In the genomic region with DNA sequence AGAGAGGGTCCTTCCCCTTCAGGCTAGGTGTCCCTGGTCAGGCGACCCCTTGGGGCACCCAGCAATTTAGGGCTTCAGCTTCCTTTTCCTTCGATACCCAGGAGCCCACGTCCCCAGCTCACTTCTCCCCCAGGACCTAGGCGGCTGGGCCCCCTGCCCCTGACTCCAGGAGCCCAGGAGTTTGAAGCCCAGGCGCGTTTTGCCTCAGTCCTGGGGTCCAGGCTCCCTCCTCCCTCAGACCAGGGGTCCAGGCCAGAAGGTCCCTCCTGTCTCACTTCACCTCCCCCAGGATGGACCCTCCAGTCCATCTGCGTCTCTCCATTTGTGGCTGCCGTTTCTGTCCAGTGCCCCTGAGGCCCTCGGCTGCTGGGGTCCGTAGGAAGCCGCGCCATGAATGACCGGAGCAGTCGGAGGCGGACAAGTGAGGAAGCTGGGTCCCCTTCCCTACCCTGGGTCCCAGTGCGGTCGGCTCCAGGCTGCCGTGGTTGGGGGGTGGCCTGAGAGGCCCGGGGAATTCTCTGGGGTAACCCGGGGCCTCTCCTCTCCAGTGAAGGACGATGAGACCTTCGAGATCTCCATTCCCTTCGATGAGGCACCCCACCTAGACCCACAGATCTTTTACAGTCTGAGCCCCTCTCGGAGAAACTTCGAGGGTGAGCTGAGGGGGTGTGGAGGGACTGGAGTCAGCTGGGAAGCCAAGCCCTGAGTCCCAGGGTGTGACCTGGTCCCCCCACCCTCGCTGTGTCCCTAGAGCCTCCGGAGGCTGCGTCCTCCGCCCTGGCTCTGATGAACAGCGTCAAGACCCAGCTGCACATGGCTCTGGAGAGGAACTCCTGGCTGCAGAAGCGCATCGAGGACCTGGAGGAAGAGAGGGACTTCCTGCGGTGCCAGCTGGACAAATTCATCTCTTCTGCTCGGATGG, we compare ENCODE assay signal across 8 cellular contexts. TPM values are rescaled to one million over a fixed set of nuclear protein-coding genes. Genes with fewer than 3 reads are reported as not detected.
A peak's percentile ranks its signal among the peaks of the same experiment; 100 is the strongest.
DNase-seq lines count a peak whose midpoint lies in the region; ATAC-seq and TF ChIP-seq lines count a peak whose summit lies in the region.

No MANE protein-coding gene starts in this region.

- TF ChIP-seq POLR2A in upper lobe of left lung (IDR thresholded peaks at IDR 0.05), result no peak

- peaks cover 33% of the 10 kb centered on the region for H3K4me1 ChIP-seq in mesenchymal stem cell (ENCODE audit: control insufficient read depth, insufficient read depth, low read depth, low read length)
- peaks cover 33 to 56% (median 38%) of the 10 kb centered on the region in 4 donors for H3K4me1 ChIP-seq in upper lobe of left lung
- H3K4me1 ChIP-seq in foreskin keratinocyte, result no peaks in the 10 kb centered on the region

- H3K36me3 Mint-ChIP-seq in activated naive CD4-positive, alpha-beta T cell treated with anti-CD3 and anti-CD28 coated beads, Interleukin-2, amount 50 U/mL, for 24 hours, result peaks cover under 1% of the 10 kb centered on the region

- H2AFZ ChIP-seq in mesenchymal stem cell (ENCODE audit: low read depth, low read length), result no peak overlapping the region

- H3K4me3 ChIP-seq in brain microvascular endothelial cell (ENCODE audit: low read depth, low read length) (peak overlapping the region; percentile 70), mesenchymal stem cell (ENCODE audit: insufficient read depth in 1 of 2, low read depth in 1 of 2, low read length in 2 of 2) (peak overlapping the region; percentile 83 to 88), upper lobe of left lung (peak overlapping the region; percentile 52 to 96 (median 84))

- TF ChIP-seq CTCF in brain microvascular endothelial cell (IDR thresholded peaks at IDR 0.05; ENCODE audit: low read depth, low read length, missing control alignments) (no peak), upper lobe of left lung (IDR thresholded peaks at IDR 0.05) (no peak), foreskin keratinocyte (conservative IDR thresholded peaks at IDR 0.05) (no peak)

- in situ Hi-C loops in brain microvascular endothelial cell (cut with HindIII; ENCODE audit: low pct_ligation_motif_present, low sequenced_read_pairs), result no loop called here

- H2BK120ac ChIP-seq in mesenchymal stem cell (ENCODE audit: low read depth, low read length), result peak overlapping the region; percentile 37

- H3K9me3 ChIP-seq in mesenchymal stem cell (ENCODE audit: control insufficient read depth, low read length), result no peaks in the 10 kb centered on the region
- H3K9me3 ChIP-seq in upper lobe of left lung, result no peaks in the 10 kb centered on the region

- peak overlapping the region; percentile 76 for H3K27ac Mint-ChIP-seq in activated naive CD4-positive, alpha-beta T cell treated with anti-CD3 and anti-CD28 coated beads, Interleukin-2, amount 50 U/mL, for 24 hours

- peak overlapping the region; percentile 54 for H4K91ac ChIP-seq in mesenchymal stem cell (ENCODE audit: low read length)

- H3K4me2 ChIP-seq in mesenchymal stem cell (ENCODE audit: low read length, poor library complexity, severe bottlenecking), result peak overlapping the region; percentile 76

- H2BK12ac ChIP-seq in mesenchymal stem cell (ENCODE audit: low read length in 2 of 2), result peak overlapping the region in 1 of 2 experiments; percentile 83

- peak overlapping the region in 1 of 2 experiments; percentile 96 for H3K14ac ChIP-seq in mesenchymal stem cell (ENCODE audit: low read length in 2 of 2)

- peak overlapping the region; percentile 90 to 96 for H3K4ac ChIP-seq in mesenchymal stem cell (ENCODE audit: low read depth in 1 of 2, low read length in 2 of 2)

- H3K9ac ChIP-seq in mesenchymal stem cell (ENCODE audit: low read length), result peak overlapping the region; percentile 87

- H3K27me3 Mint-ChIP-seq in activated naive CD4-positive, alpha-beta T cell treated with anti-CD3 and anti-CD28 coated beads, Interleukin-2, amount 50 U/mL, for 24 hours, result no peaks in the 10 kb centered on the region

- H2BK5ac ChIP-seq in mesenchymal stem cell (ENCODE audit: low read depth, low read length, poor library complexity, severe bottlenecking), result no peak overlapping the region

- H3K27me3 ChIP-seq in brain microvascular endothelial cell (replicated peaks), result no peaks in the 10 kb centered on the region
- H3K27me3 ChIP-seq in mesenchymal stem cell (ENCODE audit: control insufficient read depth in 1 of 2, insufficient read depth in 1 of 2, low read length in 2 of 2), result no peaks in the 10 kb centered on the region
- H3K27me3 ChIP-seq in upper lobe of left lung, result no peaks in the 10 kb centered on the region
- no peaks in the 10 kb centered on the region for H3K27me3 ChIP-seq in foreskin keratinocyte

- peak overlapping the region; percentile 95 for H4K8ac ChIP-seq in mesenchymal stem cell (ENCODE audit: low read length)

- peaks cover 46% of the 10 kb centered on the region for H3K4me1 Mint-ChIP-seq in activated naive CD4-positive, alpha-beta T cell treated with anti-CD3 and anti-CD28 coated beads, Interleukin-2, amount 50 U/mL, for 24 hours

- no peaks in the 10 kb centered on the region for H3K9me3 Mint-ChIP-seq in activated naive CD4-positive, alpha-beta T cell treated with anti-CD3 and anti-CD28 coated beads, Interleukin-2, amount 50 U/mL, for 24 hours

- peak overlapping the region; percentile 65 for H2BK15ac ChIP-seq in mesenchymal stem cell (ENCODE audit: low read depth, poor library complexity, severe bottlenecking)

- H3K36me3 ChIP-seq in brain microvascular endothelial cell (replicated peaks) (peaks cover 8% of the 10 kb centered on the region), mesenchymal stem cell (ENCODE audit: control insufficient read depth in 1 of 2, insufficient read depth in 2 of 2, low read depth in 1 of 2, low read length in 2 of 2) (peaks cover 25 to 53% of the 10 kb centered on the region in 2 experiments), upper lobe of left lung (peaks cover 5 to 24% (median 8%) of the 10 kb centered on the region in 4 donors)

- 77% methylated on average over 31 of the region's 34 CpGs for WGBS in mesenchymal stem cell
- WGBS in upper lobe of left lung, 2 donors, result 10 to 66% methylated on average over 2 to 24 of the region's 34 CpGs

- H3K4me3 Mint-ChIP-seq in activated naive CD4-positive, alpha-beta T cell treated with anti-CD3 and anti-CD28 coated beads, Interleukin-2, amount 50 U/mL, for 24 hours, result peak overlapping the region; percentile 82

- no peak for TF ChIP-seq EP300 in upper lobe of left lung (IDR thresholded peaks at IDR 0.05)

- peak overlapping the region; percentile 1 to 100 for H3K18ac ChIP-seq in mesenchymal stem cell (ENCODE audit: low read depth in 1 of 2, low read length in 2 of 2)

- peaks cover 46% of the 10 kb centered on the region for H3K79me1 ChIP-seq in mesenchymal stem cell (replicated peaks; ENCODE audit: low read length, poor library complexity, severe bottlenecking)

- H3K23ac ChIP-seq in mesenchymal stem cell (ENCODE audit: low read length in 2 of 2), result peak overlapping the region in 1 of 2 experiments; percentile 83

- H3K27ac ChIP-seq in brain microvascular endothelial cell (no peak overlapping the region), mesenchymal stem cell (ENCODE audit: low read length, poor library complexity, severe bottlenecking) (no peak overlapping the region), upper lobe of left lung (peak overlapping the region; percentile 57 to 89 (median 85)), foreskin keratinocyte (no peak overlapping the region)

- ATAC-seq in upper lobe of left lung (ENCODE audit: low FRiP score in 2 of 2), result no peak
- no peak for ATAC-seq in foreskin keratinocyte

- no peak for DNase-seq in activated naive CD4-positive, alpha-beta T cell treated with Interleukin-2 at 50 U/mL for 16 hours
- DNase-seq in brain microvascular endothelial cell (no peak), mesenchymal stem cell (no peak), upper lobe of left lung (no peak), foreskin keratinocyte (no peak), germinal center (ENCODE audit: low spot score) (no peak), HPDE6-E6E7 (ENCODE audit: extremely low spot score) (no peak)

- peak overlapping the region; percentile 53 for H2AK5ac ChIP-seq in mesenchymal stem cell (ENCODE audit: low read length, severe bottlenecking)

RNA-seq across cellular contexts. Expression of a gene that starts 0.9 kb away (rescaled TPM):
- 19.4 TPM for polyA plus RNA-seq in mesenchymal stem cell (2013, experiment 1 of 2)
- polyA plus RNA-seq in mesenchymal stem cell (2013, experiment 2 of 2), result 19.0 TPM
- total RNA-seq in upper lobe of left lung (10 to 100 TPM; 15.3 to 44.0 (median 17.1) TPM), foreskin keratinocyte (4.7 and 6.1 TPM in 2 replicates)
- polyA plus RNA-seq in foreskin keratinocyte, result 7.9 and 9.3 TPM in 2 replicates

RNA-seq across cellular contexts. Expression of a gene that starts 5.5 kb away (rescaled TPM):
- polyA plus RNA-seq in mesenchymal stem cell (2013, experiment 1 of 2), result 30.2 TPM
- polyA plus RNA-seq in mesenchymal stem cell (2013, experiment 2 of 2), result 31.9 TPM
- 10 to 100 TPM; 15.6 to 38.8 (median 21.9) TPM for total RNA-seq in upper lobe of left lung
- total RNA-seq in foreskin keratinocyte, result 21.6 and 22.1 TPM in 2 replicates
- 28.0 and 30.5 TPM in 2 replicates for polyA plus RNA-seq in foreskin keratinocyte

RNA-seq across cellular contexts. Expression of a gene that starts 5.9 kb away (rescaled TPM):
- polyA plus RNA-seq in mesenchymal stem cell (2013, experiment 1 of 2), result 90.3 TPM
- 82.6 TPM for polyA plus RNA-seq in mesenchymal stem cell (2013, experiment 2 of 2)
- total RNA-seq in upper lobe of left lung (100 to 1,000 TPM in 4 of 6 donors, 10 to 100 TPM in 2; 57.7 to 294 (median 157) TPM), foreskin keratinocyte (166 and 198 TPM in 2 replicates)
- 158 and 176 TPM in 2 replicates for polyA plus RNA-seq in foreskin keratinocyte

RNA-seq across cellular contexts. Expression of a gene that starts 8.1 kb away (rescaled TPM):
- 46.7 TPM for polyA plus RNA-seq in mesenchymal stem cell (2013, experiment 1 of 2)
- polyA plus RNA-seq in mesenchymal stem cell (2013, experiment 2 of 2), result 48.6 TPM
- 10 to 100 TPM; 28.1 to 84.1 (median 38.0) TPM for total RNA-seq in upper lobe of left lung
- 9.8 and 11.2 TPM in 2 replicates for total RNA-seq in foreskin keratinocyte
- 20.4 and 23.2 TPM in 2 replicates for polyA plus RNA-seq in foreskin keratinocyte

RNA-seq across cellular contexts. Expression of a gene that starts 24.6 kb away (rescaled TPM):
- 2.4 TPM for polyA plus RNA-seq in mesenchymal stem cell (2013, experiment 1 of 2)
- 2.5 TPM for polyA plus RNA-seq in mesenchymal stem cell (2013, experiment 2 of 2)
- total RNA-seq in upper lobe of left lung (10 to 100 TPM in 2 of 6 donors, 1 to 10 TPM in 4; 6.8 to 14.7 (median 8.6) TPM), foreskin keratinocyte (3.3 and 3.9 TPM in 2 replicates)
- polyA plus RNA-seq in foreskin keratinocyte, result 4.1 and 4.7 TPM in 2 replicates

Comparison
In these comparisons a context has a peak if more than half of its experiments do, and no peak if none do; other contexts are left out.
1. H3K27ac ChIP-seq: peak in upper lobe of left lung (4 of 4); none in brain microvascular endothelial cell (single experiment), mesenchymal stem cell (single experiment) and foreskin keratinocyte (single experiment).
2. Peak in every context shown above with its lines, with median percentiles within 50 percentile points of each other: H3K4me3 ChIP-seq.